15 cellular contexts compared by ENCODE assay signal in the genomic region with DNA sequence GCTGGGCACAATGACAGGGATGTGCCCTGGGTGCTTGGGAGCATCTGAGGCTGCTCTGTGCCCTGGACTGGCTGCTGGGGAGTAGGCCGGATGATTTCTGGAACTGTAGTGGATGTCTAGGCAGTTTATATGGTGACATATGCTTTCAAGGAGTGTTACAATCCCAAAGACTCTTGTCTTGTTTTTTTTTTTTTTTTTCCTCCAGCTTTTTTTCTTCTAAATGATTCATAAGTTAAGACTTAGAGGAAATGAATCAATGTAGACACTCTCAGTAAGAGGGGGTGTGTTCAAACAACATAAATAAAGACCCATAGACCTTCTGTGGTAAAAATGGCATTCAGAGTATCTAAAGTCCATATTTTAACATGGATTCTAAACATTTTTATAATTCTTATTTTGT.
DNase-seq lines count a peak whose midpoint lies in the region; ATAC-seq lines count a peak whose summit lies in the region.
"Had no signal": no experiment of that assay in that cellular context is flagged by ENCODE, and none has a peak within 500 bp of the region (broad histone marks: within the 10 kb centered on the region; RNA-seq: fewer than 3 reads in every experiment).

No MANE protein-coding gene starts in this region.

- ATAC-seq in GM18517 (IDR thresholded peaks at IDR 0.05; ENCODE audit: unreplicated experiment): no peak
- ATAC-seq: CD8-positive, alpha-beta T cell; mucosa of descending colon had no signal

- DNase-seq in Daoy (ENCODE audit: low read depth) (peak; percentile 49), RKO (ENCODE audit: low spot score) (peak; percentile 62), fibroblast of gingiva (ENCODE audit: low read depth) (peak; percentile 25), pulmonary artery endothelial cell (ENCODE audit: low read depth, low spot score) (peak; percentile 46), Kasumi-1 (lab: John Stamatoyannopoulos, UW) (no peak), GM19238 (ENCODE audit: insufficient read length, low spot score) (no peak)
- no peak for DNase-seq in stimulated activated CD4-positive, alpha-beta T cell treated with anti-CD3 and anti-CD28 coated beads, Interleukin-4, amount 100 ng/mL, for 4 hours
- DNase-seq: activated CD4-positive, alpha-beta T cell treated with anti-CD3 and anti-CD28 coated beads for 4 hours; activated T-cell treated with anti-CD3 and anti-CD28 coated beads, Interleukin-2, amount 50 U/mL, for 48 hours; CD8-positive, alpha-beta T cell; erythroblast; MM.1S; mucosa of descending colon; NCI-H2171 treated with DMSO at 0.1 percent for 48 hours had no signal

Comparison
In these comparisons a context has a peak if more than half of its experiments do, and no peak if none do; other contexts are left out.
1. DNase-seq: peak in Daoy (single experiment), RKO (single experiment), fibroblast of gingiva (single experiment) and pulmonary artery endothelial cell (single experiment); none in stimulated activated CD4-positive, alpha-beta T cell treated with anti-CD3 and anti-CD28 coated beads, Interleukin-4, amount 100 ng/mL, for 4 hours (0 of 2), Kasumi-1 (0 of 2) and GM19238 (single experiment).